Comparison of ENCODE assay signal across 36 cellular contexts in genomic region chr6:28154357-28154756, GRCh38.
"Had no signal": no experiment of that assay in that cellular context is flagged by ENCODE, and none has a peak within 500 bp of the region (broad histone marks: within the 10 kb centered on the region; RNA-seq: fewer than 3 reads in every experiment).

No MANE protein-coding gene starts in this region.

- H3K4me3 Mint-ChIP-seq: activated B cell treated with CpG ODN at 0.5 μM for 24 hours; activated CD4-positive, alpha-beta memory T cell treated with anti-CD3 and anti-CD28 coated beads for 36 hours; activated CD4-positive, alpha-beta T cell treated with anti-CD3 and anti-CD28 coated beads, Interleukin-2, amount 10 ng/mL, durations not matched to agents 24 days and 14 days; activated CD8-positive, alpha-beta T cell treated with anti-CD3 and anti-CD28 coated beads for 36 hours; activated naive CD4-positive, alpha-beta T cell treated with anti-CD3 and anti-CD28 coated beads for 36 hours; activated naive CD8-positive, alpha-beta T cell treated with anti-CD3 and anti-CD28 coated beads for 36 hours; activated T-cell treated with anti-CD3 and anti-CD28 coated beads, Interleukin-2, amount 50 U/mL, for 4 hours; activated T-cell treated with anti-CD3 and anti-CD28 coated beads, Interleukin-2, amount 50 U/mL, for 72 hours; activated T-helper 1 cell treated with anti-CD3 and anti-CD28 coated beads, Interleukin-12 subunit alpha, Interleukin-12 subunit beta, Interleukin-2, Interleukin-4 antibody, amounts not matched to agents 30 ng/mL and 10 ng/mL and 1 ng/mL, durations not matched to agents 14 hours and 24 hours and 36 hours; activated T-helper 17 cell treated with anti-CD3 and anti-CD28 coated beads, Interleukin-2, amount 50 U/mL, for 72 hours; T-helper 1 cell treated with Interleukin-12 subunit alpha and Interleukin-12 subunit beta and Interleukin-4 antibody, amounts not matched to agents 30 μg/mL and 1 μg/mL, for 36 hours; T-helper 2 cell treated with Interferon-gamma antibody and Interleukin-4, amounts not matched to agents 5 μg/mL and 100 μg/mL, for 36 hours had no signal

- H3K4me1 Mint-ChIP-seq: activated B cell treated with CpG ODN at 0.5 μM for 24 hours; activated T-helper 17 cell treated with anti-CD3 and anti-CD28 coated beads, Interleukin-2, amount 50 U/mL, for 72 hours had no signal

- H3K4me1 ChIP-seq: adrenal gland, body of pancreas, breast epithelium had no signal

- H3K27ac ChIP-seq: adrenal gland, body of pancreas, brain microvascular endothelial cell, breast epithelium, VCaP had no signal

- H3K4me3 ChIP-seq: adrenal gland, body of pancreas, breast epithelium had no signal

- DNase-seq: activated B cell treated with CpG ODN at 0.5 μM for 24 hours; activated CD4-positive, alpha-beta memory T cell treated with anti-CD3 and anti-CD28 coated beads for 36 hours; activated CD4-positive, alpha-beta T cell treated with anti-CD3 and anti-CD28 coated beads for 4 hours; activated CD4-positive, alpha-beta T cell treated with anti-CD3 and anti-CD28 coated beads, Interleukin-2, amount 10 ng/mL, durations not matched to agents 24 days and 14 days; activated CD4-positive, alpha-beta T cell treated with anti-CD3 and anti-CD28 coated beads, Interleukin-2, amount 50 U/mL, for 1 hour; activated CD4-positive, alpha-beta T cell treated with anti-CD3 and anti-CD28 coated beads, Interleukin-2, amount 50 U/mL, for 4 hours; activated CD4-positive, CD25-positive, alpha-beta regulatory T cell treated with anti-CD3 and anti-CD28 coated beads, Interleukin-2, amount 50 U/mL, for 72 hours; activated CD8-positive, alpha-beta memory T cell treated with anti-CD3 and anti-CD28 coated beads, Interleukin-2, amount 50 U/mL, for 4 hours; activated CD8-positive, alpha-beta T cell treated with anti-CD3 and anti-CD28 coated beads for 36 hours; activated effector memory CD4-positive, alpha-beta T cell treated with anti-CD3 and anti-CD28 coated beads, Interleukin-2, amount 50 U/mL, for 16 hours; activated gamma-delta T cell treated with Interleukin-2 at 50 U/mL for 16 hours; activated naive CD4-positive, alpha-beta T cell; activated naive CD4-positive, alpha-beta T cell treated with anti-CD3 and anti-CD28 coated beads for 36 hours; activated naive CD4-positive, alpha-beta T cell treated with anti-CD3 and anti-CD28 coated beads, Interleukin-2, amount 50 U/mL, for 16 hours; activated naive CD8-positive, alpha-beta T cell treated with anti-CD3 and anti-CD28 coated beads for 36 hours; activated T-cell treated with anti-CD3 and anti-CD28 coated beads for 4 hours; activated T-cell treated with anti-CD3 and anti-CD28 coated beads, Interleukin-2, amount 50 U/mL, for 1 hour; activated T-cell treated with anti-CD3 and anti-CD28 coated beads, Interleukin-2, amount 50 U/mL, for 4 hours; activated T-cell treated with anti-CD3 and anti-CD28 coated beads, Interleukin-2, amount 50 U/mL, for 72 hours; adrenal gland; amniotic stem cell; aorta; body of pancreas; brain microvascular endothelial cell; central memory CD4-positive, alpha-beta T cell; T-helper 2 cell; T-helper 9 cell had no signal

- H3K27me3 ChIP-seq: adrenal gland, body of pancreas, brain microvascular endothelial cell, breast epithelium had no signal

- ATAC-seq: activated CD8-positive, alpha-beta T cell treated with anti-CD3 and anti-CD28 coated beads for 36 hours; activated naive CD4-positive, alpha-beta T cell treated with anti-CD3 and anti-CD28 coated beads, Interleukin-2, amount 50 U/mL, for 72 hours; activated T-cell treated with anti-CD3 and anti-CD28 coated beads, Interleukin-2, amount 50 U/mL, for 4 hours; activated T-cell treated with anti-CD3 and anti-CD28 coated beads, Interleukin-2, amount 50 U/mL, for 72 hours; activated T-helper 17 cell treated with anti-CD3 and anti-CD28 coated beads, Interleukin-2, amount 50 U/mL, for 72 hours; body of pancreas had no signal

- FAIRE-seq: astrocyte, TTC549 had no signal

- H3K27me3 Mint-ChIP-seq: activated B cell treated with CpG ODN at 0.5 μM for 24 hours; activated CD4-positive, alpha-beta memory T cell treated with anti-CD3 and anti-CD28 coated beads for 36 hours; activated CD4-positive, alpha-beta T cell treated with anti-CD3 and anti-CD28 coated beads, Interleukin-2, amount 10 ng/mL, durations not matched to agents 24 days and 14 days; activated CD8-positive, alpha-beta T cell treated with anti-CD3 and anti-CD28 coated beads for 36 hours; activated naive CD8-positive, alpha-beta T cell treated with anti-CD3 and anti-CD28 coated beads for 36 hours; activated T-helper 17 cell treated with anti-CD3 and anti-CD28 coated beads, Interleukin-2, amount 50 U/mL, for 72 hours had no signal

- H3K9me3 ChIP-seq: adrenal gland, body of pancreas, breast epithelium had no signal

- H3K27ac Mint-ChIP-seq: activated B cell treated with CpG ODN at 0.5 μM for 24 hours; activated CD4-positive, alpha-beta memory T cell treated with anti-CD3 and anti-CD28 coated beads for 36 hours; activated CD4-positive, alpha-beta T cell treated with anti-CD3 and anti-CD28 coated beads, Interleukin-2, amount 10 ng/mL, durations not matched to agents 24 days and 14 days; activated CD8-positive, alpha-beta T cell treated with anti-CD3 and anti-CD28 coated beads for 36 hours; activated naive CD4-positive, alpha-beta T cell treated with anti-CD3 and anti-CD28 coated beads for 36 hours; activated naive CD4-positive, alpha-beta T cell treated with anti-CD3 and anti-CD28 coated beads, Interleukin-2, amount 50 U/mL, for 72 hours; activated naive CD8-positive, alpha-beta T cell treated with anti-CD3 and anti-CD28 coated beads for 36 hours; activated T-cell treated with anti-CD3 and anti-CD28 coated beads, Interleukin-2, amount 50 U/mL, for 72 hours; activated T-helper 1 cell treated with anti-CD3 and anti-CD28 coated beads, Interleukin-12 subunit alpha, Interleukin-12 subunit beta, Interleukin-2, Interleukin-4 antibody, amounts not matched to agents 30 ng/mL and 10 ng/mL and 1 ng/mL, durations not matched to agents 14 hours and 24 hours and 36 hours; activated T-helper 17 cell treated with anti-CD3 and anti-CD28 coated beads, Interleukin-2, amount 50 U/mL, for 72 hours; T-helper 1 cell treated with Interleukin-12 subunit alpha and Interleukin-12 subunit beta and Interleukin-4 antibody, amounts not matched to agents 30 μg/mL and 1 μg/mL, for 36 hours; T-helper 2 cell treated with Interferon-gamma antibody and Interleukin-4, amounts not matched to agents 5 μg/mL and 100 μg/mL, for 36 hours had no signal
